In the genomic region with DNA sequence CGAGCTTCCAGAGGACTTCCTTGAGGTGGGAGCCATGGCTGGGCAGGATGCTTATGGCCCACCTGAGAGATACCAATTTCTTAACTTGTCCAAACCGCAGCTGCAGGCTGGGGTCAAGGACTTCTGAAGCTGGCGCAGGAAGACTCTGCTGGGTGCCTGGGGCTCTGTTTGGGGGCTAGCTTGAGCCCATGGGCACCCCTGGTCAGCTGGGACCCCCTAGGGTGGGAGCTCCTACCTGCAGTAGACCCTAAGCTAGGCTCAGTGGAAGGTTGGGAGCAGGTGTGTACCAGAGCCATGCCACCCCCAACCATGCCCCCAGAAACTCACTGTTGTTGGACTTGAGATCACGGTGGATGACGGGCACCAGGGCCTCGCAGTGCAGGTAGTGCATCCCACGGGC, we compare ENCODE assay signal across 8 cellular contexts. TPM values are rescaled to one million over a fixed set of nuclear protein-coding genes. Genes with fewer than 3 reads are reported as not detected.
DNase-seq lines count a peak whose midpoint lies in the region; ATAC-seq and TF ChIP-seq lines count a peak whose summit lies in the region.

No MANE protein-coding gene starts in this region.

- H3K27me3 Mint-ChIP-seq in activated T-cell treated with anti-CD3 and anti-CD28 coated beads, Interleukin-2, amount 50 U/mL, for 4 hours (ENCODE audit: low read depth), result no peaks in the 10 kb centered on the region

- peaks cover 9% of the 10 kb centered on the region for H3K36me3 Mint-ChIP-seq in activated T-cell treated with anti-CD3 and anti-CD28 coated beads, Interleukin-2, amount 50 U/mL, for 4 hours (ENCODE audit: insufficient read depth)

- no peak overlapping the region for H2BK120ac ChIP-seq in mesendoderm (ENCODE audit: low read depth, low read length)

- H3K79me2 ChIP-seq in mesendoderm (ENCODE audit: control insufficient read depth, insufficient read depth, low read length), result peaks cover 21% of the 10 kb centered on the region

- peak overlapping the region; percentile 59 for H3K56ac ChIP-seq in mesendoderm (ENCODE audit: low read length)

- H4K5ac ChIP-seq in mesendoderm (ENCODE audit: low read length), result no peak overlapping the region

- H3K23ac ChIP-seq in mesendoderm (ENCODE audit: low read length), result no peak overlapping the region

- TF ChIP-seq POLR2A in tibial nerve (IDR thresholded peaks at IDR 0.05), result no peak

- H2BK15ac ChIP-seq in mesendoderm (replicated peaks; ENCODE audit: low read depth), result no peak overlapping the region

- no peak for ATAC-seq in activated T-cell treated with anti-CD3 and anti-CD28 coated beads, Interleukin-2, amount 50 U/mL, for 4 hours
- ATAC-seq in HG03135 (IDR thresholded peaks at IDR 0.05; ENCODE audit: unreplicated experiment), result no peak

- in situ Hi-C loops in astrocyte of the cerebellum (cut with HindIII; ENCODE audit: low sequenced_read_pairs), result no loop called here

- H3K4me3 Mint-ChIP-seq in activated T-cell treated with anti-CD3 and anti-CD28 coated beads, Interleukin-2, amount 50 U/mL, for 4 hours, result peak overlapping the region; percentile 94

- H3K36me3 ChIP-seq in mesendoderm (ENCODE audit: control insufficient read depth, insufficient read depth, low read length) (no peaks in the 10 kb centered on the region), tibial nerve (peaks cover 0 to 41% (median 0%) of the 10 kb centered on the region in 3 donors)

- TF ChIP-seq CTCF in astrocyte of the cerebellum (IDR thresholded peaks at IDR 0.05; ENCODE audit: low read depth, low read length, missing control alignments) (no peak), tibial nerve (IDR thresholded peaks at IDR 0.05) (no peak)

- H3K4me1 ChIP-seq in mesendoderm (ENCODE audit: control insufficient read depth, low read depth, low read length), result peaks cover 11% of the 10 kb centered on the region
- H3K4me1 ChIP-seq in tibial nerve, result peaks cover 0 to 75% (median 61%) of the 10 kb centered on the region in 4 donors

- DNase-seq in activated T-cell treated with anti-CD3 and anti-CD28 coated beads, Interleukin-2, amount 50 U/mL, for 4 hours, result no peak
- DNase-seq in activated T-cell treated with anti-CD3 and anti-CD28 coated beads for 4 hours (no peak), astrocyte of the cerebellum (ENCODE audit: low read depth) (no peak), mesendoderm (no peak), tibial nerve (ENCODE audit: low spot score in 2 of 2) (no peak), NCI-H2227 treated with DMSO at 0.1 percent for 48 hours (lab: John Stamatoyannopoulos, UW) (no peak), HPDE6-E6E7 (ENCODE audit: extremely low spot score) (no peak)

- no peak overlapping the region for H2AK5ac ChIP-seq in mesendoderm (ENCODE audit: low read length)

- peaks cover 31% of the 10 kb centered on the region for H3K79me1 ChIP-seq in mesendoderm (ENCODE audit: low read length)

- H3K9ac ChIP-seq in mesendoderm (ENCODE audit: low read length), result peak overlapping the region; percentile 41

- no peak overlapping the region for H2BK5ac ChIP-seq in mesendoderm (ENCODE audit: low read length)

- H3K4ac ChIP-seq in mesendoderm (ENCODE audit: low read depth, low read length), result no peak overlapping the region

- H3K18ac ChIP-seq in mesendoderm (ENCODE audit: low read length), result no peak overlapping the region

- peaks cover 54% of the 10 kb centered on the region for H3K4me1 Mint-ChIP-seq in activated T-cell treated with anti-CD3 and anti-CD28 coated beads, Interleukin-2, amount 50 U/mL, for 4 hours (ENCODE audit: low read depth)

- H3K4me2 ChIP-seq in mesendoderm (ENCODE audit: low read length), result no peak overlapping the region

- H3K4me3 ChIP-seq in astrocyte of the cerebellum (ENCODE audit: low read depth, low read length) (peak overlapping the region; percentile 87), mesendoderm (ENCODE audit: low read length) (no peak overlapping the region), tibial nerve (peak overlapping the region; percentile 64 to 97 (median 90))

- H3K27ac ChIP-seq in mesendoderm (ENCODE audit: low read depth, low read length) (no peak overlapping the region), tibial nerve (peak overlapping the region; percentile 79 to 98 (median 96))

- WGBS in mesendoderm (ENCODE audit: extremely low coverage, insufficient coverage, low lambda C conversion rate), result no CpG with 5 or more reads among the region's 7 CpGs
- 19 to 44% methylated on average over 3 to 4 of the region's 7 CpGs for WGBS in tibial nerve, 2 donors

- H3K27me3 ChIP-seq in mesendoderm (ENCODE audit: insufficient read depth, low read length, poor library complexity) (no peaks in the 10 kb centered on the region), tibial nerve (no peaks in the 10 kb centered on the region)

- no peaks in the 10 kb centered on the region for H3K9me3 Mint-ChIP-seq in activated T-cell treated with anti-CD3 and anti-CD28 coated beads, Interleukin-2, amount 50 U/mL, for 4 hours

- H4K8ac ChIP-seq in mesendoderm (ENCODE audit: low read depth, low read length), result no peak overlapping the region

- no peak for TF ChIP-seq EP300 in tibial nerve (IDR thresholded peaks at IDR 0.05)

- H3K9me3 ChIP-seq in tibial nerve, result no peaks in the 10 kb centered on the region

RNA-seq across cellular contexts. Expression of a gene that starts 1.3 kb away (rescaled TPM):
- 10 to 100 TPM; 71.8 to 87.1 (median 74.3) TPM for total RNA-seq in activated T-cell treated with anti-CD3 and anti-CD28 coated beads, Interleukin-2, amount 50 U/mL, for 4 hours
- 21.4 TPM for polyA plus RNA-seq in mesendoderm (2013, experiment 1 of 2)
- polyA plus RNA-seq in mesendoderm (2013, experiment 2 of 2), result 21.4 TPM
- total RNA-seq in tibial nerve, result 100 to 1,000 TPM in 1 of 4 donors, 10 to 100 TPM in 3; 64.2 to 112 (median 83.9) TPM

RNA-seq across cellular contexts. Expression of a gene that starts 2.9 kb away (rescaled TPM):
- total RNA-seq in activated T-cell treated with anti-CD3 and anti-CD28 coated beads, Interleukin-2, amount 50 U/mL, for 4 hours, result 10 to 100 TPM; 55.8 to 59.7 (median 59.5) TPM
- polyA plus RNA-seq in mesendoderm (2013, experiment 1 of 2), result 16.1 TPM
- polyA plus RNA-seq in mesendoderm (2013, experiment 2 of 2), result 16.3 TPM
- 10 to 100 TPM; 21.0 to 53.4 (median 29.8) TPM for total RNA-seq in tibial nerve

RNA-seq across cellular contexts. Expression of a gene that starts 17.1 kb away (rescaled TPM):
- total RNA-seq in activated T-cell treated with anti-CD3 and anti-CD28 coated beads, Interleukin-2, amount 50 U/mL, for 4 hours, result 1 to 10 TPM; 1.4 to 2.1 (median 1.4) TPM
- not detected for polyA plus RNA-seq in mesendoderm (2013, experiment 1 of 2)
- polyA plus RNA-seq in mesendoderm (2013, experiment 2 of 2), result 0.04 TPM
- 1 to 10 TPM in 2 of 4 donors, under 1 TPM in 1, not detected in 1; 0.63 to 3.3 (median 1.2) TPM for total RNA-seq in tibial nerve

RNA-seq across cellular contexts. Expression of a gene that starts 25.2 kb away (rescaled TPM):
- 100 to 1,000 TPM in 1 of 3 donors, 10 to 100 TPM in 2; 80.0 to 101 (median 95.4) TPM for total RNA-seq in activated T-cell treated with anti-CD3 and anti-CD28 coated beads, Interleukin-2, amount 50 U/mL, for 4 hours
- polyA plus RNA-seq in mesendoderm (2013, experiment 1 of 2), result 36.3 TPM
- 38.3 TPM for polyA plus RNA-seq in mesendoderm (2013, experiment 2 of 2)
- 100 to 1,000 TPM in 1 of 4 donors, 10 to 100 TPM in 3; 50.2 to 103 (median 65.0) TPM for total RNA-seq in tibial nerve

RNA-seq across cellular contexts. Expression of a gene that starts 36.8 kb away (rescaled TPM):
- total RNA-seq in activated T-cell treated with anti-CD3 and anti-CD28 coated beads, Interleukin-2, amount 50 U/mL, for 4 hours, result 10 to 100 TPM; 59.8 to 84.9 (median 80.1) TPM
- 1.5 TPM for polyA plus RNA-seq in mesendoderm (2013, experiment 1 of 2)
- 2.7 TPM for polyA plus RNA-seq in mesendoderm (2013, experiment 2 of 2)
- total RNA-seq in tibial nerve, result 100 to 1,000 TPM in 3 of 4 donors, 10 to 100 TPM in 1; 87.3 to 186 (median 110) TPM
